Comparison of ENCODE assay signal across 5 cellular contexts in the genomic region with DNA sequence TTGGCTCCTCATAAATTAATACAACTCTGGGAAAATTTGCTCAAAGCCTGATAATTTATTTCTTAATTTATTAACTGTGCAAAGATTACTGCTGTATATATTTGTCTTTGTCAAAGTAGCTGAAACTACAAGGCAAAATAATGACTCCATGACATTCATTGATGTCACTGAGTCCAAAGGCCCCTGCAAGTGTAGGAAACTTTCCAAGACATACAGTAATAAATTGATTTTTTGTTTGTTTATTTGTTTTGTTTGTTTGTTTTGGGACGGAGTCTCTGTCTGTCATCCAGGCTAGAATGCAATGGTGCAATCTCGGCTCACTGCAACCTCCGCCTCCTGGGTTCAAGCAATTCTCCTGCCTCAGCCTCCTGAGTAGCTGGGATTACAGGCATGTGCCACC.
"Had no signal": no experiment of that assay in that cellular context is flagged by ENCODE, and none has a peak within 500 bp of the region (broad histone marks: within the 10 kb centered on the region; RNA-seq: fewer than 3 reads in every experiment).

No MANE protein-coding gene starts in this region.

- H3K9me3 Mint-ChIP-seq: GM23338, H9, IgD-negative memory B cell had no signal

- H3K4me3 Mint-ChIP-seq: GM23338, H9, IgD-negative memory B cell had no signal

- H3K36me3 Mint-ChIP-seq: IgD-negative memory B cell had no signal

- H3K4me3 ChIP-seq: GM23338 had no signal

- DNase-seq: H9, HCEC 1CT, KBM-7 had no signal

- H3K27ac Mint-ChIP-seq: GM23338, H9, IgD-negative memory B cell had no signal

- H3K27me3 Mint-ChIP-seq: IgD-negative memory B cell had no signal

- ATAC-seq: GM23338 had no signal
